11 cellular contexts compared by ENCODE assay signal in genomic region chr2:14756981-14757657, GRCh38.
DNase-seq lines count a peak whose midpoint lies in the region; ATAC-seq, FAIRE-seq and TF ChIP-seq lines count a peak whose summit lies in the region.
"Had no signal": no experiment of that assay in that cellular context is flagged by ENCODE, and none has a peak within 500 bp of the region (broad histone marks: within the 10 kb centered on the region; RNA-seq: fewer than 3 reads in every experiment).

No MANE protein-coding gene starts in this region.

- H3K27ac ChIP-seq in AG04450 (ENCODE audit: low read depth, low read length) (peak overlapping the region; percentile 69), brain microvascular endothelial cell (peak overlapping the region; percentile 42), HepG2 (ENCODE audit: extremely low read length, insufficient read depth, low read length) (no peak overlapping the region)
- H3K27ac ChIP-seq: C4-2B, spleen had no signal

- ATAC-seq in HepG2: no peak
- ATAC-seq in GM18511 (IDR thresholded peaks at IDR 0.05; ENCODE audit: unreplicated experiment): no peak

- H3K79me2 ChIP-seq in HepG2 (ENCODE audit: insufficient read depth, low read length): no peaks in the 10 kb centered on the region

- intact Hi-C loops in HepG2 (cut with micrococcal nuclease; ENCODE audit: unreplicated experiment): no loop called here

- H3K4me3 ChIP-seq in AG04450 (ENCODE audit: low read depth, low read length): no peak overlapping the region
- no peak overlapping the region for H3K4me3 ChIP-seq in brain microvascular endothelial cell (ENCODE audit: low read depth, low read length)
- H3K4me3 ChIP-seq in HepG2 (replicated peaks in 1 of 3; ENCODE audit: insufficient read depth in 1 of 3, low read depth in 2 of 3, low read length in 3 of 3): no peak overlapping the region
- H3K4me3 ChIP-seq: spleen had no signal

- FAIRE-seq in HepG2 (lab: Jason Lieb, UNC): no peak

- peaks cover 2% of the 10 kb centered on the region for H3K27me3 ChIP-seq in AG04450 (ENCODE audit: control insufficient read depth, insufficient read depth, low read length)
- no peaks in the 10 kb centered on the region for H3K27me3 ChIP-seq in brain microvascular endothelial cell (replicated peaks)
- peaks cover 0 to 8% of the 10 kb centered on the region in 2 experiments; a peak in 1 of 5 replicates for H3K27me3 ChIP-seq in HepG2 (ENCODE audit: control insufficient read depth in 1 of 2, insufficient read depth in 2 of 2, low read length in 2 of 2)
- H3K27me3 ChIP-seq: spleen had no signal

- no peak for TF ChIP-seq RAD21 in HepG2 (CRISPR knock-in tag; IDR thresholded peaks at IDR 0.05)

- no peak overlapping the region for H3K9ac ChIP-seq in HepG2 (ENCODE audit: insufficient read depth, low read depth, low read length)

- TF ChIP-seq POLR2A in HepG2 (IDR thresholded peaks at IDR 0.05; ENCODE audit: insufficient read depth in 1 of 2, low read depth in 2 of 2, low read length in 2 of 2): no peak

- CTCF ChIA-PET in AG04450 (lab: Charles Lee): no interaction called here
- CTCF ChIA-PET in HepG2 (lab: Yijun Ruan, JAX; ENCODE audit: low intra/inter-chr PET ratio, low total read pairs): no interaction called here

- WGBS in HepG2 (ENCODE audit: low lambda C conversion rate): 37% methylated on average over 8 of the region's 10 CpGs

- TF ChIP-seq CTCF in AG04450 (IDR thresholded peaks at IDR 0.05; ENCODE audit: low read depth, low read length) (no peak), brain microvascular endothelial cell (IDR thresholded peaks at IDR 0.05; ENCODE audit: low read depth, low read length, missing control alignments) (no peak), HepG2 (CRISPR knock-in tag; IDR thresholded peaks at IDR 0.05) (no peak)

- no peaks in the 10 kb centered on the region for H3K4me1 ChIP-seq in HepG2 (ENCODE audit: insufficient read depth, low read length)
- H3K4me1 ChIP-seq: spleen had no signal

- no TSS peak for BruUV-seq in HepG2 (replicated peaks; lab: Mats Ljungman, UMichigan)

- H3K36me3 ChIP-seq in brain microvascular endothelial cell (replicated peaks): no peaks in the 10 kb centered on the region
- H3K36me3 ChIP-seq in HepG2 (replicated peaks in 1 of 2; ENCODE audit: control insufficient read depth in 1 of 2, insufficient read depth in 2 of 2, low read length in 2 of 2): no peaks in the 10 kb centered on the region
- H3K36me3 ChIP-seq: spleen had no signal

- peak; percentile 74 for DNase-seq in AG04450 (ENCODE audit: low read depth, low spot score)
- peak; percentile 96 for DNase-seq in LHCN-M2 (ENCODE audit: low read depth)
- peak; percentile 61 for DNase-seq in brain microvascular endothelial cell
- DNase-seq in HepG2 (ENCODE audit: low spot score): no peak
- no peak for DNase-seq in mucosa of gallbladder (ENCODE audit: low spot score)
- DNase-seq in activated gamma-delta T cell (lab: John Stamatoyannopoulos, UW): no peak
- no peak for DNase-seq in activated T-cell treated with anti-CD3 and anti-CD28 coated beads, Interleukin-2, amount 50 U/mL, for 1 hour
- DNase-seq: NCI-H82, spleen had no signal

- no peak for TF ChIP-seq EP300 in HepG2 (IDR thresholded peaks at IDR 0.05; ENCODE audit: low read depth in 2 of 2, low read length in 2 of 2)
- TF ChIP-seq EP300 in HepG2 (CRISPR knock-in tag; IDR thresholded peaks at IDR 0.05; ENCODE audit: borderline replicate concordance): no peak

- in situ Hi-C loops in brain microvascular endothelial cell (cut with HindIII; ENCODE audit: low pct_ligation_motif_present, low sequenced_read_pairs): no loop called here
- in situ Hi-C loops in HepG2 (cut with HindIII; ENCODE audit: extremely low pct_ligation_motif_present, low pct_unique_long_range_greater_than_20kb): no loop called here

- POLR2A ChIA-PET in AG04450 (lab: Yijun Ruan, JAX) (interaction anchor here (0.6 kb wide), 1 partner anchor 37 kb away, joined by 3 read pairs; no protein-coding TSS in a partner anchor), HepG2 (lab: Yijun Ruan, JAX) (no interaction called here)

- H2AFZ ChIP-seq in HepG2 (ENCODE audit: low read length): no peak overlapping the region

- H3K9me3 ChIP-seq in AG04450 (ENCODE audit: control insufficient read depth, insufficient read depth, low read length) (peaks cover 5% of the 10 kb centered on the region), HepG2 (ENCODE audit: low read length) (no peaks in the 10 kb centered on the region)
- H3K9me3 ChIP-seq: spleen had no signal

- no peaks in the 10 kb centered on the region for H4K20me1 ChIP-seq in HepG2 (ENCODE audit: insufficient read depth, low read length)

- H3K4me2 ChIP-seq in HepG2 (ENCODE audit: low read depth, low read length): no peak overlapping the region

TF ChIP-seq in HepG2, 621 proteins besides CTCF, POLR2A, EP300 and RAD21:
- TF ChIP-seq KAT8 (CRISPR knock-in tag; IDR thresholded peaks at IDR 0.05) (no peak), SKIL (CRISPR knock-in tag; IDR thresholded peaks at IDR 0.05; ENCODE audit: borderline replicate concordance) (no peak), CEBPB (IDR thresholded peaks at IDR 0.05; ENCODE audit: borderline replicate concordance, low read depth, low read length) (peak; percentile 28; the same call in 1 of the 2 replicates), FOSL2 (CRISPR knock-in tag; IDR thresholded peaks at IDR 0.05) (peak; percentile 52)
TF ChIP-seq in HepG2: peak in this region for 2.

Comparison
In these comparisons a context has a peak if more than half of its experiments do, and no peak if none do; other contexts are left out.
1. DNase-seq: peak in AG04450 (single experiment), LHCN-M2 (single experiment) and brain microvascular endothelial cell (single experiment); none in HepG2 (single experiment), mucosa of gallbladder (single experiment), activated gamma-delta T cell (single experiment) and activated T-cell treated with anti-CD3 and anti-CD28 coated beads, Interleukin-2, amount 50 U/mL, for 1 hour (single experiment).